Comparison of ENCODE assay signal across 23 cellular contexts in genomic region chr13:33531484-33531883, GRCh38.
"Had no signal": no experiment of that assay in that cellular context is flagged by ENCODE, and none has a peak within 500 bp of the region (broad histone marks: within the 10 kb centered on the region; RNA-seq: fewer than 3 reads in every experiment).

No MANE protein-coding gene starts in this region.

- H3K4me1 Mint-ChIP-seq: natural killer cell, neural progenitor cell had no signal

- DNase-seq: natural killer cell; occipital lobe; ovary; posterior cingulate gyrus; psoas muscle; right cardiac atrium; right lobe of liver; spleen; stimulated activated CD4-positive, alpha-beta T cell treated with anti-CD3 and anti-CD28 coated beads, Interleukin-12 subunit alpha, Interleukin-12 subunit beta, amount 100 ng/mL, for 4 hours; stimulated activated CD4-positive, alpha-beta T cell treated with anti-CD3 and anti-CD28 coated beads, Interleukin-1b, Interleukin-23, amount 100 ng/mL, for 48 hours; stimulated activated CD4-positive, alpha-beta T cell treated with anti-CD3 and anti-CD28 coated beads, Interleukin-4, amount 100 ng/mL, for 1 hour; stimulated activated CD4-positive, alpha-beta T cell treated with anti-CD3 and anti-CD28 coated beads, Interleukin-4, amount 100 ng/mL, for 4 hours; stimulated activated CD8-positive, alpha-beta memory T cell treated with anti-CD3 and anti-CD28 coated beads, Interleukin-4, amount 100 ng/mL, for 48 hours; stimulated activated naive B cell treated with anti-CD40 and anti-IgM and Interleukin-4, amounts not matched to agents 10 μg/mL and 1 μg/mL and 100 μg/mL, for 72 hours; stimulated activated naive CD4-positive, alpha-beta T cell treated with Interleukin-2 at 50 U/mL for 16 hours; stomach; thyroid gland; trophoblast cell; upper lobe of left lung had no signal

- H3K36me3 Mint-ChIP-seq: natural killer cell; neural progenitor cell; stimulated activated naive B cell treated with anti-CD40 and anti-IgM and Interleukin-4, amounts not matched to agents 10 μg/mL and 1 μg/mL and 100 μg/mL, for 72 hours had no signal

- H3K27ac Mint-ChIP-seq: natural killer cell; nephron; neural progenitor cell; progenitor cell of endocrine pancreas; stimulated activated naive B cell treated with anti-CD40 and anti-IgM and Interleukin-4, amounts not matched to agents 10 μg/mL and 1 μg/mL and 100 μg/mL, for 72 hours; stimulated activated naive CD8-positive, alpha-beta T cell treated with anti-CD3 and anti-CD28 coated beads, Interleukin-15, Interleukin-2, amounts not matched to agents 100 ng/mL and 50 ng/mL, for 24 hours had no signal

- ATAC-seq: natural killer cell; psoas muscle; right cardiac atrium; right lobe of liver; stimulated activated naive B cell treated with anti-CD40 and anti-IgM and Interleukin-4, amounts not matched to agents 10 μg/mL and 1 μg/mL and 100 μg/mL, for 72 hours had no signal

- H3K9me3 Mint-ChIP-seq: natural killer cell; nephron; neural progenitor cell; stimulated activated naive B cell treated with anti-CD40 and anti-IgM and Interleukin-4, amounts not matched to agents 10 μg/mL and 1 μg/mL and 100 μg/mL, for 72 hours had no signal

- H3K4me3 Mint-ChIP-seq: natural killer cell; nephron; neural progenitor cell; stimulated activated naive B cell treated with anti-CD40 and anti-IgM and Interleukin-4, amounts not matched to agents 10 μg/mL and 1 μg/mL and 100 μg/mL, for 72 hours; stimulated activated naive CD8-positive, alpha-beta T cell treated with anti-CD3 and anti-CD28 coated beads, Interleukin-15, Interleukin-2, amounts not matched to agents 100 ng/mL and 50 ng/mL, for 24 hours had no signal

- H3K27me3 Mint-ChIP-seq: progenitor cell of endocrine pancreas had no signal
